ENCODE assay signal across 14 cellular contexts in the genomic region with DNA sequence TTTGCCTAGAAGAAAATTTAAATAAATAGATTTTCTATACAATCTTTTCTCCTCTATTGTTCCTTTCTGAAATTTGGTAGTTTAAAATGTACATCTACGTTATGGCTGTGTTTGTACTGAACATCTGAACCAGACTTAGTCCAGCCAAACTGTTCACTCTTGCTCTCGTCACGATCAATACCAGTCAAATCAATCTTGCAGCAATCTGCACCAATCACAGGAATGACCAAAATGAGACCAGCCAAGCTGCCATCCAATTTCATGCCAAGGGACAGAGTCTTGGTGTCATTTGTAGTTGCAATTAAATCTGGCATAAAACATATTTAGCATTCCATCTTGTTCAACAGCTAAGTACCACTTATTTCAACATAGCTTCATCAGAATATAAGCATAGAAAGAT.
A peak's percentile ranks its signal among the peaks of the same experiment; 100 is the strongest.
DNase-seq lines count a peak whose midpoint lies in the region; ATAC-seq and TF ChIP-seq lines count a peak whose summit lies in the region.
"Had no signal": no experiment of that assay in that cellular context is flagged by ENCODE, and none has a peak within 500 bp of the region (broad histone marks: within the 10 kb centered on the region; RNA-seq: fewer than 3 reads in every experiment).

No MANE protein-coding gene starts in this region.

- no peak overlapping the region for H3K23ac ChIP-seq in IMR-90 (ENCODE audit: low read depth, low read length)

- H2AK9ac ChIP-seq in IMR-90 (replicated peaks; ENCODE audit: low read depth, low read length, poor library complexity): no peak overlapping the region

- H2AFZ ChIP-seq in IMR-90 (replicated peaks; ENCODE audit: low read length, poor library complexity): no peak overlapping the region

- H4K20me1 ChIP-seq in IMR-90 (ENCODE audit: insufficient read depth, low read length): no peaks in the 10 kb centered on the region

- intact Hi-C loops in IMR-90 (cut with micrococcal nuclease): loop anchor here (10.0 kb wide), 1 partner anchor 235 kb away; no protein-coding TSS in a partner anchor
- intact Hi-C loops in right lobe of liver (cut with DNase I): no loop called here

- dilution Hi-C loops in IMR-90 (cut with HindIII; ENCODE audit: low sequenced_read_pairs, unreplicated experiment): no loop called here

- no peak overlapping the region for H2BK5ac ChIP-seq in IMR-90 (ENCODE audit: low read depth, low read length, poor library complexity, severe bottlenecking)

- TF ChIP-seq CTCF in IMR-90 (conservative IDR thresholded peaks at IDR 0.05; ENCODE audit: low read depth, low read length) (no peak), right lobe of liver (IDR thresholded peaks at IDR 0.05) (no peak)

- no peak overlapping the region for H4K91ac ChIP-seq in IMR-90 (ENCODE audit: insufficient read depth, low read depth, low read length)

- H3K4ac ChIP-seq in IMR-90 (ENCODE audit: low read depth, low read length): peak overlapping the region; percentile 43; the same call in 1 of the 2 replicates

- no peak overlapping the region for H3K56ac ChIP-seq in IMR-90 (ENCODE audit: extremely low read depth, insufficient read depth, low read length)

- no TSS peak for BruUV-seq in IMR-90 (replicated peaks; lab: Mats Ljungman, UMichigan)

- TF ChIP-seq RAD21 in IMR-90 (IDR thresholded peaks at IDR 0.05; ENCODE audit: low read length): no peak

- H2BK15ac ChIP-seq in IMR-90 (ENCODE audit: low read depth, low read length): no peak overlapping the region

- H3K27me3 ChIP-seq in IMR-90 (ENCODE audit: control insufficient read depth, insufficient read depth, low read length): peaks cover 7% of the 10 kb centered on the region
- H3K27me3 ChIP-seq in right lobe of liver: no peaks in the 10 kb centered on the region

- CTCF ChIA-PET in IMR-90 (lab: Yijun Ruan, JAX): no interaction called here

- in situ Hi-C loops in IMR-90 (cut with MboI; ENCODE audit: low sequenced_read_pairs): no loop called here

- H3K27ac ChIP-seq in IMR-90 (ENCODE audit: insufficient read depth, low read length) (no peak overlapping the region), right lobe of liver (no peak overlapping the region)

- TF ChIP-seq POLR2A in IMR-90 (IDR thresholded peaks at IDR 0.05; ENCODE audit: low read depth, low read length) (no peak), right lobe of liver (IDR thresholded peaks at IDR 0.05) (no peak)

- H3K79me1 ChIP-seq in IMR-90 (ENCODE audit: low read depth in 1 of 2, low read length in 2 of 2): no peaks in the 10 kb centered on the region

- no peak overlapping the region for H2AK5ac ChIP-seq in IMR-90 (ENCODE audit: low read depth, low read length)

- POLR2A ChIA-PET in IMR-90 (lab: Charles Lee; ENCODE audit: unreplicated experiment): no interaction called here

- no peaks in the 10 kb centered on the region for H3K9me3 ChIP-seq in IMR-90 (ENCODE audit: control insufficient read depth, insufficient read depth, low read length)
- H3K9me3 ChIP-seq in right lobe of liver: no peaks in the 10 kb centered on the region
- H3K9me3 ChIP-seq: HAP-1 had no signal

- H3K4me3 ChIP-seq in IMR-90 (ENCODE audit: insufficient read depth, low read depth, low read length): no peak overlapping the region
- H3K4me3 ChIP-seq in right lobe of liver: no peak overlapping the region
- H3K4me3 ChIP-seq: HAP-1 had no signal

- ATAC-seq in IMR-90 (ENCODE audit: low read depth) (no peak), right lobe of liver (peak; percentile 66 to 87 (median 78)), GM19035 (IDR thresholded peaks at IDR 0.05; ENCODE audit: unreplicated experiment) (no peak)

- H3K36me3 ChIP-seq in IMR-90 (ENCODE audit: control insufficient read depth, insufficient read depth, low read length): no peaks in the 10 kb centered on the region
- no peaks in the 10 kb centered on the region for H3K36me3 ChIP-seq in right lobe of liver
- H3K36me3 ChIP-seq: HAP-1 had no signal

- H3K18ac ChIP-seq in IMR-90 (ENCODE audit: low read depth, low read length): no peak overlapping the region; the same call in 1 of the 2 replicates

- H3K4me1 ChIP-seq in IMR-90 (ENCODE audit: control insufficient read depth, insufficient read depth, low read length) (peaks cover 9% of the 10 kb centered on the region), right lobe of liver (no peaks in the 10 kb centered on the region)
- H3K4me1 ChIP-seq: HAP-1 had no signal

- DNase-seq in IMR-90 (no peak), fibroblast of peridontal ligament (ENCODE audit: extremely low read depth) (peak; percentile 2), right lobe of liver (no peak), OCI-M1 (lab: John Stamatoyannopoulos, UW) (no peak), LoVo (ENCODE audit: low spot score) (no peak)
- DNase-seq: C1 segment of cervical spinal cord; Calu3; CD4-positive, alpha-beta memory T cell; COR-L47; DMS53; GF-D8; GOT3 had no signal

- peaks cover 14% of the 10 kb centered on the region for H3K9me1 ChIP-seq in IMR-90 (ENCODE audit: insufficient read depth, low read length)

- no peak overlapping the region; the same call in 1 of the 2 replicates for H2BK20ac ChIP-seq in IMR-90 (ENCODE audit: low read depth, low read length)

- WGBS in IMR-90 (ENCODE audit: extremely low coverage in 2 of 2, insufficient read length in 1 of 2), 2 experiments: no CpG with 5 or more reads among the region's 3 CpGs
- 9% methylated on average over 3 of the region's 3 CpGs for WGBS in right lobe of liver (ENCODE audit: insufficient coverage, low coverage, low lambda C conversion rate, missing lambda C conversion rate)

- H4K8ac ChIP-seq in IMR-90 (ENCODE audit: low read depth in 2 of 2, low read length in 2 of 2): peak overlapping the region in 1 of 2 experiments; percentile 9; a peak in 1 of 4 replicates

- H4K5ac ChIP-seq in IMR-90 (ENCODE audit: low read depth, low read length): no peak overlapping the region

- H3K9ac ChIP-seq in IMR-90 (ENCODE audit: low read depth, low read length): no peak overlapping the region

- 0 out of 2 replicates have a peak overlapping the region, but pooled peaks have one; percentile 26 for H3K14ac ChIP-seq in IMR-90 (replicated peaks; ENCODE audit: low read depth, low read length)

- no peak overlapping the region for H2BK120ac ChIP-seq in IMR-90 (ENCODE audit: low read depth, low read length)

- no peak overlapping the region; the same call in 1 of the 2 replicates for H3K4me2 ChIP-seq in IMR-90 (ENCODE audit: low read depth, low read length)

TF ChIP-seq in IMR-90, 13 proteins besides CTCF, POLR2A, EP300 and RAD21:
- TF ChIP-seq CEBPB (IDR thresholded peaks at IDR 0.05; ENCODE audit: low read depth, low read length) (no peak), CHD1 (IDR thresholded peaks at IDR 0.05; ENCODE audit: low read depth, low read length) (no peak), RCOR1 (IDR thresholded peaks at IDR 0.05; ENCODE audit: insufficient replicate concordance, low read length) (no peak), SMC3 (IDR thresholded peaks at IDR 0.05; ENCODE audit: low read depth, low read length) (no peak), FOS (IDR thresholded peaks at IDR 0.05; ENCODE audit: low read depth, low read length) (no peak), MXI1 (IDR thresholded peaks at IDR 0.05; ENCODE audit: borderline replicate concordance, low read depth, low read length) (no peak), BHLHE40 (IDR thresholded peaks at IDR 0.05; ENCODE audit: low read depth, low read length) (no peak), NFE2L2 (IDR thresholded peaks at IDR 0.05; ENCODE audit: low read depth, low read length) (no peak), RFX5 (IDR thresholded peaks at IDR 0.05; ENCODE audit: low read depth, low read length) (no peak), MAZ (IDR thresholded peaks at IDR 0.05; ENCODE audit: borderline replicate concordance, low read depth, low read length) (no peak), MAFK (IDR thresholded peaks at IDR 0.05; ENCODE audit: low read depth, low read length) (no peak)
- TF ChIP-seq, protein P1, sequence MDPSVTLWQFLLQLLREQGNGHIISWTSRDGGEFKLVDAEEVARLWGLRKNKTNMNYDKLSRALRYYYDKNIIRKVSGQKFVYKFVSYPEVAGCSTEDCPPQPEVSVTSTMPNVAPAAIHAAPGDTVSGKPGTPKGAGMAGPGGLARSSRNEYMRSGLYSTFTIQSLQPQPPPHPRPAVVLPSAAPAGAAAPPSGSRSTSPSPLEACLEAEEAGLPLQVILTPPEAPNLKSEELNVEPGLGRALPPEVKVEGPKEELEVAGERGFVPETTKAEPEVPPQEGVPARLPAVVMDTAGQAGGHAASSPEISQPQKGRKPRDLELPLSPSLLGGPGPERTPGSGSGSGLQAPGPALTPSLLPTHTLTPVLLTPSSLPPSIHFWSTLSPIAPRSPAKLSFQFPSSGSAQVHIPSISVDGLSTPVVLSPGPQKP (IDR thresholded peaks at IDR 0.05; ENCODE audit: borderline replicate concordance, low read depth, low read length): no peak
- TF ChIP-seq, protein P2, sequence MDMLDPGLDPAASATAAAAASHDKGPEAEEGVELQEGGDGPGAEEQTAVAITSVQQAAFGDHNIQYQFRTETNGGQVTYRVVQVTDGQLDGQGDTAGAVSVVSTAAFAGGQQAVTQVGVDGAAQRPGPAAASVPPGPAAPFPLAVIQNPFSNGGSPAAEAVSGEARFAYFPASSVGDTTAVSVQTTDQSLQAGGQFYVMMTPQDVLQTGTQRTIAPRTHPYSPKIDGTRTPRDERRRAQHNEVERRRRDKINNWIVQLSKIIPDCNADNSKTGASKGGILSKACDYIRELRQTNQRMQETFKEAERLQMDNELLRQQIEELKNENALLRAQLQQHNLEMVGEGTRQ (IDR thresholded peaks at IDR 0.05; ENCODE audit: low read depth, low read length): no peak
TF ChIP-seq in IMR-90: peak in this region for 0.

Comparison
In these comparisons a context has a peak if more than half of its experiments do, and no peak if none do; other contexts are left out.
1. ATAC-seq: peak in right lobe of liver (4 of 4); none in IMR-90 (single experiment) and GM19035 (single experiment).